8 cellular contexts compared by ENCODE assay signal in genomic region chr3:53299611-53300023, GRCh38. TPM values are rescaled to one million over a fixed set of nuclear protein-coding genes. Genes with fewer than 3 reads are reported as not detected.
DNase-seq lines count a peak whose midpoint lies in the region; ATAC-seq and TF ChIP-seq lines count a peak whose summit lies in the region.
"Not testable (repeated sequence)": the region's sequence is repeated elsewhere in the genome, so short reads cannot be mapped to it uniquely, and the experiment has no call there.

No MANE protein-coding gene starts in this region.

- not testable (repeated sequence) for TF ChIP-seq EP300 in neural cell (conservative IDR thresholded peaks at IDR 0.05; ENCODE audit: poor library complexity, severe bottlenecking); transverse colon (IDR thresholded peaks at IDR 0.05; ENCODE audit: low read depth)

- H3K27ac ChIP-seq in cardiac muscle cell, result peak overlapping the region; percentile 37
- not testable (repeated sequence) for H3K27ac ChIP-seq in neural cell (ENCODE audit: low read length)
- H3K27ac ChIP-seq in transverse colon, result peak overlapping the region; percentile 18 to 60 (median 28)

- intact Hi-C loops in transverse colon (cut with DNase I; ENCODE audit: low total_unique reads), result loop anchor here (5.0 kb wide), 1 partner anchor 408 kb away; no protein-coding TSS in a partner anchor

- H3K36me3 ChIP-seq in cardiac muscle cell (peaks cover 40% of the 10 kb centered on the region), transverse colon (peaks cover 0 to 17% (median 2%) of the 10 kb centered on the region in 4 donors)
- not testable (repeated sequence) for H3K36me3 ChIP-seq in neural cell (ENCODE audit: insufficient read depth, low read length)

- not testable (repeated sequence) for H3K9ac ChIP-seq in neural cell (ENCODE audit: low read length)

- WGBS in transverse colon (ENCODE audit: low coverage in 1 of 2), 2 donors, result 43 to 55% methylated on average over 4 to 5 of the region's 5 CpGs

- peak; percentile 58 for ATAC-seq in HG03135 (IDR thresholded peaks at IDR 0.05; ENCODE audit: unreplicated experiment)

- peak; percentile 94 for TF ChIP-seq RAD21 in neural cell (conservative IDR thresholded peaks at IDR 0.05)

- H3F3A ChIP-seq in neural cell (ENCODE audit: insufficient read depth, low read length, poor library complexity, severe bottlenecking), result not testable (repeated sequence)

- TF ChIP-seq CTCF in cardiac fibroblast (IDR thresholded peaks at IDR 0.05; ENCODE audit: low read depth, low read length) (peak; percentile 78), cardiac muscle cell (IDR thresholded peaks at IDR 0.05; ENCODE audit: low read depth, low read length) (peak; percentile 84), neural cell (IDR thresholded peaks at IDR 0.05; ENCODE audit: poor library complexity, severe bottlenecking) (peak; percentile 94), transverse colon (IDR thresholded peaks at IDR 0.05) (peak; percentile 86 to 91 (median 86))

- in situ Hi-C loops in transverse colon (cut with MboI; ENCODE audit: low pct_ligation_motif_present in 1 of 4, low pct_unique_long_range_greater_than_20kb in 1 of 4, low sequenced_read_pairs in 3 of 4), result loop anchor here in 3 of 4 donors (10.0 kb wide), 2 partner anchors 405 to 415 kb away; no protein-coding TSS in a partner anchor

- not testable (repeated sequence) for H3K27me3 ChIP-seq in cardiac muscle cell; neural cell (ENCODE audit: insufficient read depth, low read depth, low read length); transverse colon

- not testable (repeated sequence) for H3K4me3 ChIP-seq in cardiac fibroblast (replicated peaks in 1 of 2; ENCODE audit: low read depth in 2 of 2, low read length in 2 of 2); cardiac muscle cell; neural cell (ENCODE audit: low read length); transverse colon

- H3K79me2 ChIP-seq in neural cell (replicated peaks; ENCODE audit: insufficient read depth, low read length), result not testable (repeated sequence)

- H3K4me2 ChIP-seq in neural cell (ENCODE audit: low read length), result not testable (repeated sequence)

- H4K20me1 ChIP-seq in neural cell (ENCODE audit: insufficient read depth), result not testable (repeated sequence)

- H3K4me1 ChIP-seq in cardiac muscle cell (ENCODE audit: low read depth); transverse colon: not testable (repeated sequence)

- not testable (repeated sequence) for H3K9me2 ChIP-seq in neural cell (ENCODE audit: insufficient read depth, low read length)

- DNase-seq in EL (peak; percentile 51), NCI-H2171 treated with DMSO at 0.1 percent for 48 hours (lab: John Stamatoyannopoulos, UW) (peak; percentile 57), SW480 (ENCODE audit: low spot score) (peak; percentile 61), cardiac fibroblast (ENCODE audit: low read depth in 2 of 2) (peak; percentile 75 to 79), cardiac muscle cell (ENCODE audit: low read depth in 1 of 2, low spot score in 1 of 2) (peak; percentile 67 to 73)
- DNase-seq in transverse colon, result not testable (repeated sequence)

- H3K9me3 ChIP-seq in cardiac muscle cell (ENCODE audit: low read depth); neural cell (ENCODE audit: low read length); transverse colon: not testable (repeated sequence)

- not testable (repeated sequence) for TF ChIP-seq POLR2A in transverse colon (IDR thresholded peaks at IDR 0.05)

- not testable (repeated sequence) for H2AFZ ChIP-seq in neural cell (ENCODE audit: low read depth, low read length)

TF ChIP-seq in neural cell, 6 proteins besides CTCF, POLR2A, EP300 and RAD21:
- TF ChIP-seq SMC3 (conservative IDR thresholded peaks at IDR 0.05; ENCODE audit: poor library complexity), result peak; percentile 90

RNA-seq across cellular contexts. Expression of gene TKT, which starts 43.8 kb away (rescaled TPM):
- total RNA-seq in cardiac muscle cell (112 and 119 TPM in 2 replicates), transverse colon (100 to 1,000 TPM in 3 of 4 donors, 10 to 100 TPM in 1; 97.3 to 338 (median 167) TPM)
- polyA plus RNA-seq in cardiac muscle cell (70.9 and 73.6 TPM in 2 replicates), neural cell (194 and 246 TPM in 2 replicates)
- polyA minus RNA-seq in neural cell, result 150 and 173 TPM in 2 replicates

RNA-seq across cellular contexts. Expression of gene DCP1A, which starts 47.7 kb away (rescaled TPM):
- total RNA-seq in cardiac muscle cell (23.0 and 34.3 TPM in 2 replicates), transverse colon (10 to 100 TPM; 11.6 to 22.4 (median 17.2) TPM)
- polyA plus RNA-seq in cardiac muscle cell (67.0 and 107 TPM in 2 replicates), neural cell (12.5 and 14.3 TPM in 2 replicates)
- 29.9 and 39.7 TPM in 2 replicates for polyA minus RNA-seq in neural cell
